In the genomic region with DNA sequence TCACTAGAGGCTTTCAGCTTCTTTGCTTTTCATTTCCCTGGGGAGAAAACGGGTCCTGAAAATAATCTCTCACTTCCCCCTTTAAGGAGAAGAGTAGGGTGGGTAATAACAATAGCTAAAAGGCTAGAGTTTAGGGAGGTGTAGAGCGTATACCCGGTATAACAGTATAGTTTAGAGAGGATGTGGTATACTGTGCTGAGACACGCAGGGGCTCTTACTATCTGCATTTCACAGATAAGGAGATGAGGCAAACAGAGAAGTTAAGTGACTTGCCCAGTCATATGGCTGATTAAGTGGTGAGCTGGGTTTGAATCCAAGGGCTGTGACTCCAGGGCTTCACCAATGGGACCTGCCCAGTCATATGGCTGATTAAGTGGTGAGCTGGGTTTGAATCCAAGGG, we compare ENCODE assay signal across 14 cellular contexts. TPM values are rescaled to one million over a fixed set of nuclear protein-coding genes. Genes with fewer than 3 reads are reported as not detected.
DNase-seq lines count a peak whose midpoint lies in the region; ATAC-seq, FAIRE-seq and TF ChIP-seq lines count a peak whose summit lies in the region.
"Had no signal": no experiment of that assay in that cellular context is flagged by ENCODE, and none has a peak within 500 bp of the region (broad histone marks: within the 10 kb centered on the region; RNA-seq: fewer than 3 reads in every experiment).

No MANE protein-coding gene starts in this region.

- no peaks in the 10 kb centered on the region for H3K9me3 Mint-ChIP-seq in activated T-helper 2 cell treated with anti-CD3 and anti-CD28 coated beads, Interferon-gamma antibody, Interleukin-2, Interleukin-4, amounts not matched to agents 10 μg/mL and 5 μg/mL and 100 μg/mL, durations not matched to agents 14 hours and 24 hours and 36 hours
- H3K9me3 Mint-ChIP-seq: stimulated activated naive CD8-positive, alpha-beta T cell treated with anti-CD3 and anti-CD28 coated beads, Interleukin-15, Interleukin-2, amounts not matched to agents 100 ng/mL and 50 ng/mL, for 24 hours had no signal

- peaks cover 5% of the 10 kb centered on the region for H3K27me3 Mint-ChIP-seq in activated T-helper 2 cell treated with anti-CD3 and anti-CD28 coated beads, Interferon-gamma antibody, Interleukin-2, Interleukin-4, amounts not matched to agents 10 μg/mL and 5 μg/mL and 100 μg/mL, durations not matched to agents 14 hours and 24 hours and 36 hours (ENCODE audit: low read depth)
- H3K27me3 Mint-ChIP-seq: stimulated activated naive CD8-positive, alpha-beta T cell treated with anti-CD3 and anti-CD28 coated beads, Interleukin-15, Interleukin-2, amounts not matched to agents 100 ng/mL and 50 ng/mL, for 24 hours had no signal

- TF ChIP-seq CTCF in K562 (IDR thresholded peaks at IDR 0.05 in 2 of 3, conservative IDR thresholded peaks at IDR 0.05 in 1 of 3; ENCODE audit: insufficient read depth in 2 of 3, low read depth in 1 of 3, low read length in 3 of 3) (no peak), PC-3 (conservative IDR thresholded peaks at IDR 0.05; ENCODE audit: low read depth, low read length) (no peak)

- H3K36me3 ChIP-seq in K562 (ENCODE audit: control insufficient read depth, insufficient read depth, low read length) (no peaks in the 10 kb centered on the region), PC-3 (ENCODE audit: low read depth, low read length) (no peaks in the 10 kb centered on the region), GM23248 (ENCODE audit: low read depth) (no peaks in the 10 kb centered on the region)

- no peaks in the 10 kb centered on the region for H3F3A ChIP-seq in PC-3 (ENCODE audit: low read length, unreplicated experiment)
- no peaks in the 10 kb centered on the region for H3F3A ChIP-seq in GM23248 (ENCODE audit: insufficient read depth)

- H3K79me2 ChIP-seq in K562 (ENCODE audit: control insufficient read depth, insufficient read depth, low read length) (peaks cover 3% of the 10 kb centered on the region; the same call in 2 of the 3 replicates), PC-3 (ENCODE audit: low read length) (no peaks in the 10 kb centered on the region), GM23248 (ENCODE audit: insufficient read depth) (no peaks in the 10 kb centered on the region)

- POLR2A ChIA-PET in K562 (lab: Yijun Ruan, JAX) (interaction anchor here (1.1 to 1.8 kb wide), 2 partner anchors 10 to 36 kb away, joined by 3 to 5 read pairs; no protein-coding TSS in a partner anchor), PC-3 (lab: Charles Lee; ENCODE audit: unreplicated experiment) (no interaction called here)

- H3K4me3 ChIP-seq in K562 (no peak overlapping the region), PC-3 (ENCODE audit: low read length) (no peak overlapping the region), GM23248 (no peak overlapping the region)

- H3K27ac ChIP-seq in K562 (ENCODE audit: extremely low read depth, low read depth, low read length) (peak overlapping the region; percentile 75), PC-3 (ENCODE audit: low read length) (no peak overlapping the region), GM23248 (no peak overlapping the region)

- H2AFZ ChIP-seq in K562 (ENCODE audit: low read depth, low read length) (peak overlapping the region; percentile 74), PC-3 (ENCODE audit: low read length) (no peak overlapping the region), GM23248 (no peak overlapping the region)

- no peak for TF ChIP-seq POLR2A in K562 (conservative IDR thresholded peaks at IDR 0.05)

- WGBS in K562 (ENCODE audit: insufficient coverage, low coverage, missing lambda C conversion rate): 0% methylated on average over 4 of the region's 4 CpGs
- 75% methylated on average over 4 of the region's 4 CpGs for WGBS in GM23248 (ENCODE audit: low coverage in 1 of 2, low lambda C conversion rate in 2 of 2, missing lambda C conversion rate in 2 of 2), 2 experiments

- peaks cover 14% of the 10 kb centered on the region for H3K4me1 Mint-ChIP-seq in activated T-helper 2 cell treated with anti-CD3 and anti-CD28 coated beads, Interferon-gamma antibody, Interleukin-2, Interleukin-4, amounts not matched to agents 10 μg/mL and 5 μg/mL and 100 μg/mL, durations not matched to agents 14 hours and 24 hours and 36 hours (ENCODE audit: low read depth)
- H3K4me1 Mint-ChIP-seq: nephron had no signal

- in situ Hi-C loops in K562 (cut with MboI): no loop called here
- in situ Hi-C loops in GM23248 (cut with MboI): no loop called here

- H3K9me3 ChIP-seq in K562 (replicated peaks; ENCODE audit: control insufficient read depth, insufficient read depth, low read depth, low read length) (0 out of 2 replicates have a peak, but pooled peaks cover 4% of the 10 kb centered on the region), PC-3 (ENCODE audit: low read length) (no peaks in the 10 kb centered on the region), GM23248 (ENCODE audit: low read depth) (no peaks in the 10 kb centered on the region)

- DNase-seq in K562 (ENCODE audit: extremely low read depth in 1 of 4, low spot score in 3 of 4) (peak in 3 of 4 experiments; percentile 42 to 86 (median 83)), PC-3 (no peak), epidermal melanocyte (ENCODE audit: insufficient read length, low spot score) (no peak), GM23248 (no peak)
- DNase-seq in activated T-helper 2 cell treated with anti-CD3 and anti-CD28 coated beads, Interferon-gamma antibody, Interleukin-2, Interleukin-4, amounts not matched to agents 10 μg/mL and 5 μg/mL and 100 μg/mL, durations not matched to agents 14 hours and 24 hours and 36 hours (ENCODE audit: low spot score): no peak
- DNase-seq: activated CD4-positive, alpha-beta T cell treated with anti-CD3 and anti-CD28 coated beads, Interleukin-2, amount 50 U/mL, for 4 hours had no signal

- H3K4me2 ChIP-seq in K562 (ENCODE audit: insufficient read depth, low read length) (peak overlapping the region; percentile 65), PC-3 (ENCODE audit: low read length) (no peak overlapping the region), GM23248 (ENCODE audit: unreplicated experiment) (no peak overlapping the region)

- H3K36me3 Mint-ChIP-seq in activated T-helper 2 cell treated with anti-CD3 and anti-CD28 coated beads, Interferon-gamma antibody, Interleukin-2, Interleukin-4, amounts not matched to agents 10 μg/mL and 5 μg/mL and 100 μg/mL, durations not matched to agents 14 hours and 24 hours and 36 hours (ENCODE audit: low read depth): no peaks in the 10 kb centered on the region

- ATAC-seq in GM18868 (IDR thresholded peaks at IDR 0.05; ENCODE audit: unreplicated experiment): peak; percentile 72
- ATAC-seq in GM21528 (IDR thresholded peaks at IDR 0.05; ENCODE audit: low FRiP score, unreplicated experiment): peak; percentile 48
- ATAC-seq in HG03354 (IDR thresholded peaks at IDR 0.05; ENCODE audit: poor library complexity, severe bottlenecking, unreplicated experiment): peak; percentile 41
- peak; percentile 77 for ATAC-seq in K562
- ATAC-seq in PC-3: no peak

- CTCF ChIA-PET in K562 (lab: Yijun Ruan, JAX; ENCODE audit: low intra/inter-chr PET ratio): no interaction called here
- CTCF ChIA-PET in PC-3 (lab: Charles Lee): no interaction called here

- BruUV-seq in K562 (replicated peaks; lab: Mats Ljungman, UMichigan) (no TSS peak), PC-3 (replicated peaks; lab: Mats Ljungman, UMichigan) (no TSS peak)

- intact Hi-C loops in K562 (cut with micrococcal nuclease): no loop called here
- intact Hi-C loops in PC-3 (cut with micrococcal nuclease): no loop called here
- intact Hi-C loops in activated T-helper 2 cell treated with anti-CD3 and anti-CD28 coated beads, Interferon-gamma antibody, Interleukin-2, Interleukin-4, amounts not matched to agents 10 μg/mL and 5 μg/mL and 100 μg/mL, durations not matched to agents 14 hours and 24 hours and 36 hours (cut with micrococcal nuclease): no loop called here

- H3K27me3 ChIP-seq in K562 (ENCODE audit: control insufficient read depth in 2 of 2, insufficient read depth in 2 of 2, low read length in 2 of 2) (no peaks in the 10 kb centered on the region), PC-3 (ENCODE audit: low read length) (no peaks in the 10 kb centered on the region), GM23248 (replicated peaks; ENCODE audit: insufficient read depth) (peaks cover 16% of the 10 kb centered on the region)

- H3K4me3 Mint-ChIP-seq in activated T-helper 2 cell treated with anti-CD3 and anti-CD28 coated beads, Interferon-gamma antibody, Interleukin-2, Interleukin-4, amounts not matched to agents 10 μg/mL and 5 μg/mL and 100 μg/mL, durations not matched to agents 14 hours and 24 hours and 36 hours (ENCODE audit: low read depth): no peak overlapping the region
- H3K4me3 Mint-ChIP-seq: stimulated activated naive CD8-positive, alpha-beta T cell treated with anti-CD3 and anti-CD28 coated beads, Interleukin-15, Interleukin-2, amounts not matched to agents 100 ng/mL and 50 ng/mL, for 24 hours had no signal

- TF ChIP-seq RAD21 in K562 (CRISPR knock-in tag; conservative IDR thresholded peaks at IDR 0.05 in 1 of 2, IDR thresholded peaks at IDR 0.05 in 1 of 2): 0 out of 4 replicates have a peak, but pooled peaks of 1 of the 2 experiments have one; percentile 4

- H3K9me1 ChIP-seq in K562 (ENCODE audit: control insufficient read depth, insufficient read depth, low read length): no peaks in the 10 kb centered on the region

- peak; percentile 81; the same call in 1 of the 2 replicates for TF ChIP-seq EP300 in K562 (IDR thresholded peaks at IDR 0.05; ENCODE audit: low read length)

- H3K9me2 ChIP-seq in PC-3 (replicated peaks; ENCODE audit: low read length) (no peaks in the 10 kb centered on the region), GM23248 (ENCODE audit: insufficient read depth) (no peaks in the 10 kb centered on the region)

- H3K9ac ChIP-seq in K562 (ENCODE audit: insufficient read depth in 1 of 2, low read depth in 2 of 2, low read length in 2 of 2) (peak overlapping the region in 1 of 2 experiments; percentile 56; a peak in 2 of 4 replicates), PC-3 (ENCODE audit: low read length) (no peak overlapping the region), GM23248 (no peak overlapping the region)

- H3K4me1 ChIP-seq in K562 (replicated peaks in 1 of 2; ENCODE audit: control insufficient read depth in 2 of 2, insufficient read depth in 2 of 2, low read length in 2 of 2) (peaks cover 34 to 46% of the 10 kb centered on the region in 2 experiments), PC-3 (ENCODE audit: insufficient read depth, low read length) (peaks cover 6% of the 10 kb centered on the region), GM23248 (ENCODE audit: insufficient read depth) (no peaks in the 10 kb centered on the region)

- FAIRE-seq in K562 (lab: Jason Lieb, UNC): peak; percentile 97
- FAIRE-seq: astrocyte, D721Med, endothelial cell of umbilical vein had no signal

- H4K20me1 ChIP-seq in K562 (replicated peaks; ENCODE audit: control insufficient read depth, insufficient read depth, low read length) (no peaks in the 10 kb centered on the region), PC-3 (ENCODE audit: low read length) (no peaks in the 10 kb centered on the region), GM23248 (ENCODE audit: insufficient read depth) (no peaks in the 10 kb centered on the region)

- no peak overlapping the region for H3K27ac Mint-ChIP-seq in activated T-helper 2 cell treated with anti-CD3 and anti-CD28 coated beads, Interferon-gamma antibody, Interleukin-2, Interleukin-4, amounts not matched to agents 10 μg/mL and 5 μg/mL and 100 μg/mL, durations not matched to agents 14 hours and 24 hours and 36 hours
- H3K27ac Mint-ChIP-seq: nephron; stimulated activated naive CD8-positive, alpha-beta T cell treated with anti-CD3 and anti-CD28 coated beads, Interleukin-15, Interleukin-2, amounts not matched to agents 100 ng/mL and 50 ng/mL, for 24 hours had no signal

RNA-seq across cellular contexts. Expression of a gene that starts 15.0 kb away (rescaled TPM):
- total RNA-seq in K562 (2011; cell fraction: chromatin; rRNA removed; ENCODE audit: low replicate concordance): 42.1 and 87.2 TPM in 2 replicates
- 16.3 and 21.2 TPM in 2 replicates for total RNA-seq in K562 (2011; cell fraction: nucleolus; rRNA removed)
- total RNA-seq in K562 (2011; cell fraction: nucleoplasm; rRNA removed): 33.8 and 60.6 TPM in 2 replicates
- 8.7 and 12.3 TPM in 2 replicates for total RNA-seq in K562 (2014; rRNA removed)
- total RNA-seq in K562 (2014; rRNA removed; fragmentation: Illumina TruSeq; extraction: Trizol): 15.3 and 16.5 TPM in 2 replicates
- total RNA-seq in K562 (2015; rRNA removed; fragmentation: Illumina TruSeq; extraction: Trizol): 13.7 and 13.8 TPM in 2 replicates
- 9.9 and 14.3 TPM in 2 replicates for total RNA-seq in K562 (2021)
- polyA plus RNA-seq in K562 (2011; rRNA removed): 18.6 and 21.1 TPM in 2 replicates
- 5.8 and 7.4 TPM in 2 replicates for polyA plus RNA-seq in K562 (2011; cell fraction: cytosol; rRNA removed)
- 48.8 and 65.5 TPM in 2 replicates for polyA plus RNA-seq in K562 (2011; cell fraction: nucleus; rRNA removed)
- 11.9 and 19.9 TPM in 2 replicates for polyA plus RNA-seq in K562 (2012)
- polyA plus RNA-seq in K562 (2014; fragmentation: Illumina TruSeq; extraction: Trizol): 17.6 and 20.4 TPM in 2 replicates
- polyA plus RNA-seq in K562 (2014; fragmentation: Nextera tagmentation; extraction: Ambion mirVana): 1 to 10 TPM; 7.0 to 7.8 TPM
- 13.0 and 19.8 TPM in 2 replicates for polyA plus RNA-seq in K562 (2014; rRNA removed)
- 27.8 and 30.2 TPM in 2 replicates for polyA minus RNA-seq in K562 (2011; rRNA and poly(A)+ RNA removed)
- 1.8 and 3.6 TPM in 2 replicates for polyA minus RNA-seq in K562 (2011; cell fraction: cytosol; rRNA and poly(A)+ RNA removed)
- 26.3 and 37.4 TPM in 2 replicates for polyA minus RNA-seq in K562 (2011; cell fraction: nucleus; rRNA and poly(A)+ RNA removed)
- 1.2 and 2.3 TPM in 2 replicates for total RNA-seq in PC-3 (2014; rRNA removed)
- 0.28 and 0.52 TPM in 2 replicates for total RNA-seq in activated T-helper 2 cell treated with anti-CD3 and anti-CD28 coated beads, Interferon-gamma antibody, Interleukin-2, Interleukin-4, amounts not matched to agents 10 μg/mL and 5 μg/mL and 100 μg/mL, durations not matched to agents 14 hours and 24 hours and 36 hours
- total RNA-seq in GM23248 (2014; rRNA removed; shearing (Covaris generic)): 0.38 and 0.54 TPM in 2 replicates
- 0.47 and 0.50 TPM in 2 replicates for polyA plus RNA-seq in GM23248 (2016; fragmentation: Nextera tagmentation; extraction: Ambion mirVana)

RNA-seq across cellular contexts. Expression of a gene that starts 57.0 kb away (rescaled TPM):
- 12.2 and 32.8 TPM in 2 replicates for total RNA-seq in K562 (2011; cell fraction: chromatin; rRNA removed; ENCODE audit: low replicate concordance)
- total RNA-seq in K562 (2011; cell fraction: nucleolus; rRNA removed): 8.3 and 8.5 TPM in 2 replicates
- total RNA-seq in K562 (2011; cell fraction: nucleoplasm; rRNA removed): 10.7 and 18.6 TPM in 2 replicates
- total RNA-seq in K562 (2014; rRNA removed) (56.0 and 57.2 TPM in 2 replicates), K562 (2014; rRNA removed; fragmentation: Illumina TruSeq; extraction: Trizol) (75.8 and 83.1 TPM in 2 replicates), K562 (2015; rRNA removed; fragmentation: Illumina TruSeq; extraction: Trizol) (68.7 and 73.1 TPM in 2 replicates), K562 (2021) (53.7 and 55.7 TPM in 2 replicates), PC-3 (2014; rRNA removed) (52.5 and 60.4 TPM in 2 replicates)
- polyA plus RNA-seq in K562 (2011; rRNA removed) (29.1 and 38.0 TPM in 2 replicates), K562 (2014; fragmentation: Illumina TruSeq; extraction: Trizol) (69.9 and 88.1 TPM in 2 replicates), K562 (2014; fragmentation: Nextera tagmentation; extraction: Ambion mirVana) (10 to 100 TPM; 17.6 to 21.5 TPM), K562 (2014; rRNA removed) (44.0 and 50.5 TPM in 2 replicates), GM23248 (2016; fragmentation: Nextera tagmentation; extraction: Ambion mirVana) (26.8 and 27.9 TPM in 2 replicates)
- polyA plus RNA-seq in K562 (2011; cell fraction: cytosol; rRNA removed): 14.3 and 14.5 TPM in 2 replicates
- 9.7 and 13.8 TPM in 2 replicates for polyA plus RNA-seq in K562 (2011; cell fraction: nucleus; rRNA removed)
- polyA plus RNA-seq in K562 (2012): 32.0 and 33.3 TPM in 2 replicates
- polyA minus RNA-seq in K562 (2011; rRNA and poly(A)+ RNA removed): 40.3 and 50.0 TPM in 2 replicates
- 11.7 and 13.1 TPM in 2 replicates for polyA minus RNA-seq in K562 (2011; cell fraction: cytosol; rRNA and poly(A)+ RNA removed)
- 5.8 and 10.4 TPM in 2 replicates for polyA minus RNA-seq in K562 (2011; cell fraction: nucleus; rRNA and poly(A)+ RNA removed)
- total RNA-seq in activated T-helper 2 cell treated with anti-CD3 and anti-CD28 coated beads, Interferon-gamma antibody, Interleukin-2, Interleukin-4, amounts not matched to agents 10 μg/mL and 5 μg/mL and 100 μg/mL, durations not matched to agents 14 hours and 24 hours and 36 hours: 34.3 and 38.7 TPM in 2 replicates
- total RNA-seq in GM23248 (2014; rRNA removed; shearing (Covaris generic)): 68.0 and 76.9 TPM in 2 replicates

Comparison
In these comparisons a context has a peak if more than half of its experiments do, and no peak if none do; other contexts are left out.
1. DNase-seq: peak in K562 (3 of 4); none in PC-3 (single experiment), epidermal melanocyte (single experiment), activated T-helper 2 cell treated with anti-CD3 and anti-CD28 coated beads, Interferon-gamma antibody, Interleukin-2, Interleukin-4, amounts not matched to agents 10 μg/mL and 5 μg/mL and 100 μg/mL, durations not matched to agents 14 hours and 24 hours and 36 hours (single experiment) and GM23248 (single experiment).